In genomic region chr12:104303538-104304151, GRCh38 we compare ENCODE assay signal across 8 cellular contexts. TPM values are rescaled to one million over a fixed set of nuclear protein-coding genes. Genes with fewer than 3 reads are reported as not detected.
DNase-seq lines count a peak whose midpoint lies in the region; ATAC-seq and TF ChIP-seq lines count a peak whose summit lies in the region.

Gene EID3, plus strand, starts transcription at chr12:104303739. Its CDS starts 196 bp downstream, at chr12:104303935.

- CTCF ChIA-PET in CD4-positive, alpha-beta T cell (lab: Charles Lee), result interaction anchor here (0.6 to 1.8 kb wide), 5 partner anchors 13 to 88 kb away, joined by 4 to 11 read pairs (median 4); partner anchors contain the start of gene TXNRD1

- POLR2A ChIA-PET in CD4-positive, alpha-beta T cell (lab: Charles Lee), result interaction anchor here (0.6 to 4.1 kb wide), 10 partner anchors 14 to 417 kb away, joined by 3 to 102 read pairs (median 4); partner anchors contain the start of genes NFYB, TDG and TXNRD1

- peak; percentile 93 for ATAC-seq in CD4-positive, alpha-beta T cell (ENCODE audit: poor library complexity)
- ATAC-seq in GM21526 (IDR thresholded peaks at IDR 0.05; ENCODE audit: low FRiP score, unreplicated experiment) (peak; percentile 80), natural killer cell (peak; percentile 98 to 99 (median 98))
- peak; percentile 99 for ATAC-seq in stimulated activated naive B cell treated with anti-CD40 and anti-IgM and Interleukin-4, amounts not matched to agents 10 μg/mL and 1 μg/mL and 100 μg/mL, for 72 hours (replicated peaks)

- DNase-seq in CD4-positive, alpha-beta T cell, result peak; percentile 81 to 93 (median 88)
- DNase-seq in NCI-H2029 treated with DMSO at 0.1 percent for 48 hours (lab: John Stamatoyannopoulos, UW) (peak; percentile 14), activated gamma-delta T cell (lab: John Stamatoyannopoulos, UW) (peak; percentile 82), fibroblast of the conjunctiva (ENCODE audit: low read depth) (peak; percentile 46), natural killer cell (peak; percentile 92), SKM-1 treated with dmso at 0.1 percent for 144 hours (lab: John Stamatoyannopoulos, UW; ENCODE audit: unreplicated experiment) (no peak)
- DNase-seq in stimulated activated naive B cell treated with anti-CD40 and anti-IgM and Interleukin-4, amounts not matched to agents 10 μg/mL and 1 μg/mL and 100 μg/mL, for 72 hours, result peak; percentile 83

- intact Hi-C loops in CD4-positive, alpha-beta T cell (cut with DNase I, micrococcal nuclease), result loop anchor here (1.0 to 10.0 kb wide), 7 partner anchors 15 to 804 kb away; partner anchors contain the start of genes TXNRD1 (in 2 of the 2), HCFC2 (in 1 of the 2), NFYB (in 1 of the 2) and WASHC4 (in 1 of the 2)
- intact Hi-C loops in natural killer cell (cut with micrococcal nuclease), result loop anchor here (1.0 to 5.0 kb wide), 3 partner anchors 16 to 167 kb away; partner anchors contain the start of gene TXNRD1

- peak within 1 kb of the TSS; percentile 75 for H3K27ac ChIP-seq in CD4-positive, alpha-beta T cell (ENCODE audit: low read depth, low read length)

- peak within 1 kb of the TSS; percentile 92 for H3K4me3 Mint-ChIP-seq in CD4-positive, alpha-beta T cell
- H3K4me3 Mint-ChIP-seq in natural killer cell, result peak within 1 kb of the TSS; percentile 98
- peak within 1 kb of the TSS; percentile 94 to 96 for H3K4me3 Mint-ChIP-seq in stimulated activated naive B cell treated with anti-CD40 and anti-IgM and Interleukin-4, amounts not matched to agents 10 μg/mL and 1 μg/mL and 100 μg/mL, for 72 hours

- H3K4me1 Mint-ChIP-seq in CD4-positive, alpha-beta T cell (ENCODE audit: low read depth), result peaks cover 68% of the 10 kb centered on the region
- peaks cover 45 to 50% of the 10 kb centered on the region in 2 donors for H3K4me1 Mint-ChIP-seq in natural killer cell
- peaks cover 37 to 75% of the 10 kb centered on the region in 2 donors for H3K4me1 Mint-ChIP-seq in stimulated activated naive B cell treated with anti-CD40 and anti-IgM and Interleukin-4, amounts not matched to agents 10 μg/mL and 1 μg/mL and 100 μg/mL, for 72 hours

- H3K9me3 ChIP-seq in CD4-positive, alpha-beta T cell (ENCODE audit: control insufficient read depth, low read length), result no peaks in the 10 kb centered on the region

- H3K27ac Mint-ChIP-seq in CD4-positive, alpha-beta T cell, result peak within 1 kb of the TSS; percentile 99
- peak within 1 kb of the TSS; percentile 94 to 96 for H3K27ac Mint-ChIP-seq in natural killer cell
- H3K27ac Mint-ChIP-seq in stimulated activated naive B cell treated with anti-CD40 and anti-IgM and Interleukin-4, amounts not matched to agents 10 μg/mL and 1 μg/mL and 100 μg/mL, for 72 hours, result peak within 1 kb of the TSS; percentile 97

- no peak for TF ChIP-seq CTCF in CD4-positive, alpha-beta T cell (IDR thresholded peaks at IDR 0.05)
- TF ChIP-seq CTCF in natural killer cell (IDR thresholded peaks at IDR 0.05), result no peak

- no peaks in the 10 kb centered on the region for H3K27me3 Mint-ChIP-seq in CD4-positive, alpha-beta T cell
- H3K27me3 Mint-ChIP-seq in natural killer cell (ENCODE audit: low read depth in 2 of 2), result no peaks in the 10 kb centered on the region
- H3K27me3 Mint-ChIP-seq in stimulated activated naive B cell treated with anti-CD40 and anti-IgM and Interleukin-4, amounts not matched to agents 10 μg/mL and 1 μg/mL and 100 μg/mL, for 72 hours, result no peaks in the 10 kb centered on the region

- no peaks in the 10 kb centered on the region for H3K27me3 ChIP-seq in CD4-positive, alpha-beta T cell (ENCODE audit: control insufficient read depth, insufficient read depth, low read length)

- no peaks in the 10 kb centered on the region for H3K9me3 Mint-ChIP-seq in CD4-positive, alpha-beta T cell
- no peaks in the 10 kb centered on the region for H3K9me3 Mint-ChIP-seq in natural killer cell
- no peaks in the 10 kb centered on the region for H3K9me3 Mint-ChIP-seq in stimulated activated naive B cell treated with anti-CD40 and anti-IgM and Interleukin-4, amounts not matched to agents 10 μg/mL and 1 μg/mL and 100 μg/mL, for 72 hours

- H3K36me3 Mint-ChIP-seq in CD4-positive, alpha-beta T cell (ENCODE audit: low read depth), result peaks cover 24% of the 10 kb centered on the region
- no peaks in the 10 kb centered on the region for H3K36me3 Mint-ChIP-seq in natural killer cell
- H3K36me3 Mint-ChIP-seq in stimulated activated naive B cell treated with anti-CD40 and anti-IgM and Interleukin-4, amounts not matched to agents 10 μg/mL and 1 μg/mL and 100 μg/mL, for 72 hours, result peaks cover 35 to 71% of the 10 kb centered on the region in 2 donors

RNA-seq across cellular contexts. Expression of gene EID3, which starts in this region (rescaled TPM):
- total RNA-seq in CD4-positive, alpha-beta T cell, result 10 to 100 TPM; 13.5 to 14.3 TPM
- 10 to 100 TPM; 10.4 to 13.0 (median 12.7) TPM for total RNA-seq in natural killer cell
